Comparison of ENCODE assay signal across 17 cellular contexts in the genomic region with DNA sequence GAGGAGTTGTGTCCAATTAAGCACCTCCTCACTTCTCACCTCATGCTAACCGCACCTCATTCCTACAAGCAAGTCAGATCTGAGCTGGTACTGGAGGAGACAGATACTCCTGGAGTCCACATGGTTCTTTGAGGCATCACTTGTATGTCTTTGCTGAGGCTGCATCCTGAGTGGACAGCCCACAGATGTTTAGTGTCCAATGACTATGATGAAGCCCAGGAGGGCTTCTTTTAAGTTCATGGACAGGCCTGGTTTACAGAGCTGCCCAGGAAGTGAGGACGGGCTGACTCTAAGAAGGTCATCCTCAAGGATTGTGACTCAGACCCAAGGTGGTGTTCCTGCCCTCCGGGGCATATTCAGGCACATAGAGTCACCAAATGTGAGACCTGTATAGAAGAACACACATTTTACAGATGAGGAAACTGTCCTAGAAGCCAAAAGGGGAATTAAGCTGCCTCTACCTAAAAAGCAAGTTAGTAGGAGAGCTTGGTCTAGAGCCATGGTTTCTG.
DNase-seq lines count a peak whose midpoint lies in the region; ATAC-seq and TF ChIP-seq lines count a peak whose summit lies in the region.
"Had no signal": no experiment of that assay in that cellular context is flagged by ENCODE, and none has a peak within 500 bp of the region (broad histone marks: within the 10 kb centered on the region; RNA-seq: fewer than 3 reads in every experiment).

No MANE protein-coding gene starts in this region.

- H3K9me3 ChIP-seq in GM23248 (ENCODE audit: low read depth) = no peaks in the 10 kb centered on the region

- no peaks in the 10 kb centered on the region for H3K9me2 ChIP-seq in GM23248 (ENCODE audit: insufficient read depth)

- H3K79me2 ChIP-seq in GM23248 (ENCODE audit: insufficient read depth) = no peaks in the 10 kb centered on the region

- no peaks in the 10 kb centered on the region for H3K36me3 ChIP-seq in GM23248 (ENCODE audit: low read depth)
- H3K36me3 ChIP-seq: BLaER1 had no signal

- DNase-seq in EH (ENCODE audit: low read depth) (peak; percentile 23), GM23248 (peak; percentile 14), RPMI7951 (ENCODE audit: low read depth) (peak; percentile 60), foreskin keratinocyte (no peak), NCI-H187 (lab: John Stamatoyannopoulos, UW) (no peak), Right ventricle myocardium inferior (ENCODE audit: missing footprints) (no peak)
- DNase-seq: 8988T, AML-193, Calu3, DMS 273 treated with DMSO at 0.1 percent for 48 hours, DMS79, GF-D8, H7 had no signal

- intact Hi-C loops in Right ventricle myocardium inferior (cut with DNase I) = no loop called here

- H3K4me1 ChIP-seq in GM23248 (ENCODE audit: insufficient read depth) (no peaks in the 10 kb centered on the region), foreskin keratinocyte (no peaks in the 10 kb centered on the region)
- H3K4me1 ChIP-seq: BLaER1 had no signal

- no peak overlapping the region for H2AFZ ChIP-seq in GM23248

- TF ChIP-seq CTCF in foreskin keratinocyte (conservative IDR thresholded peaks at IDR 0.05) = no peak

- ATAC-seq in foreskin keratinocyte (peak; percentile 50), HG03139 (IDR thresholded peaks at IDR 0.05; ENCODE audit: unreplicated experiment) (no peak), HG02763 (IDR thresholded peaks at IDR 0.05; ENCODE audit: unreplicated experiment) (no peak), Right ventricle myocardium inferior (no peak)
- ATAC-seq: K562 had no signal

- in situ Hi-C loops in GM23248 (cut with MboI) = no loop called here

- no peak overlapping the region for H3K4me3 ChIP-seq in GM23248
- H3K4me3 ChIP-seq: BLaER1, K562 had no signal

- no peak overlapping the region for H3K9ac ChIP-seq in GM23248
- H3K9ac ChIP-seq: BLaER1 had no signal

- H3K27ac ChIP-seq in GM23248 (no peak overlapping the region), foreskin keratinocyte (no peak overlapping the region)
- H3K27ac ChIP-seq: BLaER1 had no signal

- no peaks in the 10 kb centered on the region for H3F3A ChIP-seq in GM23248 (ENCODE audit: insufficient read depth)

- no peaks in the 10 kb centered on the region for H3K27me3 ChIP-seq in GM23248 (replicated peaks; ENCODE audit: insufficient read depth)
- H3K27me3 ChIP-seq in foreskin keratinocyte = no peaks in the 10 kb centered on the region
- H3K27me3 ChIP-seq: BLaER1 had no signal

- no peak overlapping the region for H3K4me2 ChIP-seq in GM23248 (ENCODE audit: unreplicated experiment)
- H3K4me2 ChIP-seq: BLaER1 had no signal

- no peaks in the 10 kb centered on the region for H4K20me1 ChIP-seq in GM23248 (ENCODE audit: insufficient read depth)
- H4K20me1 ChIP-seq: BLaER1 had no signal

- 28 to 31% methylated on average over 3 of the region's 3 CpGs for WGBS in GM23248 (ENCODE audit: low coverage in 1 of 2, low lambda C conversion rate in 2 of 2, missing lambda C conversion rate in 2 of 2), 2 experiments

Comparison
In these comparisons a context has a peak if more than half of its experiments do, and no peak if none do; other contexts are left out.
1. DNase-seq: peak in EH (single experiment), GM23248 (single experiment) and RPMI7951 (single experiment); none in foreskin keratinocyte (0 of 2), NCI-H187 (0 of 2) and Right ventricle myocardium inferior (single experiment).